ENCODE assay signal across 18 cellular contexts in genomic region chr1:228210076-228210651, GRCh38. TPM values are rescaled to one million over a fixed set of nuclear protein-coding genes. Genes with fewer than 3 reads are reported as not detected.
DNase-seq lines count a peak whose midpoint lies in the region; ATAC-seq and TF ChIP-seq lines count a peak whose summit lies in the region.
"Had no signal": no experiment of that assay in that cellular context is flagged by ENCODE, and none has a peak within 500 bp of the region (broad histone marks: within the 10 kb centered on the region; RNA-seq: fewer than 3 reads in every experiment).

No MANE protein-coding gene starts in this region.

- peak; percentile 41 for DNase-seq in activated CD8-positive, alpha-beta memory T cell treated with anti-CD3 and anti-CD28 coated beads for 24 hours
- no peak for DNase-seq in activated CD8-positive, alpha-beta memory T cell treated with anti-CD3 and anti-CD28 coated beads, Interleukin-2, amount 10 ng/mL, durations not matched to agents 7 days and 5 days
- DNase-seq in amniotic stem cell (lab: John Stamatoyannopoulos, UW) (peak; percentile 19), right cardiac atrium (peak in 2 of 3 donors; percentile 62 to 68), type B pancreatic cell (ENCODE audit: extremely low spot score, unreplicated experiment) (peak; percentile 67), left lung (no peak), Caco-2 (no peak), BE2C (no peak)
- DNase-seq: activated CD4-positive, alpha-beta T cell treated with anti-CD3 and anti-CD28 coated beads for 36 hours; activated T-cell treated with anti-CD3 and anti-CD28 coated beads, Interleukin-2, amount 50 U/mL, for 4 hours; COR-L47; GOT3; lower lobe of right lung; NCI-H1436 treated with DMSO at 0.1 percent for 48 hours; NCI-H510A treated with DMSO at 0.1 percent for 48 hours; sigmoid colon; stimulated activated naive CD8-positive, alpha-beta T cell treated with anti-CD3 and anti-CD28 coated beads, Interleukin-15, Interleukin-2, amounts not matched to agents 100 U/mL and 50 U/mL, for 24 hours had no signal

- POLR2A ChIA-PET in Caco-2 (lab: Charles Lee): no interaction called here

- peaks cover 2% of the 10 kb centered on the region for H3K4me1 Mint-ChIP-seq in activated CD8-positive, alpha-beta memory T cell treated with anti-CD3 and anti-CD28 coated beads, Interleukin-2, amount 10 ng/mL, durations not matched to agents 7 days and 5 days
- peaks cover 10% of the 10 kb centered on the region for H3K4me1 Mint-ChIP-seq in type B pancreatic cell (ENCODE audit: unreplicated experiment)
- no peaks in the 10 kb centered on the region for H3K4me1 Mint-ChIP-seq in Caco-2 (ENCODE audit: low read depth, unreplicated experiment)
- H3K4me1 Mint-ChIP-seq: activated CD4-positive, alpha-beta T cell treated with anti-CD3 and anti-CD28 coated beads for 36 hours had no signal

- intact Hi-C loops in right cardiac atrium (cut with DNase I): no loop called here
- intact Hi-C loops in left lung (cut with DNase I): no loop called here
- intact Hi-C loops in Caco-2 (cut with micrococcal nuclease; ENCODE audit: unreplicated experiment): no loop called here

- H3K36me3 ChIP-seq in left lung (no peaks in the 10 kb centered on the region), Caco-2 (ENCODE audit: control insufficient read depth, insufficient read depth, low read length) (no peaks in the 10 kb centered on the region), BE2C (no peaks in the 10 kb centered on the region)
- H3K36me3 ChIP-seq: lower lobe of right lung, Peyer's patch, sigmoid colon had no signal

- H3K4me3 Mint-ChIP-seq in activated CD8-positive, alpha-beta memory T cell treated with anti-CD3 and anti-CD28 coated beads, Interleukin-2, amount 10 ng/mL, durations not matched to agents 7 days and 5 days: no peak overlapping the region
- no peak overlapping the region for H3K4me3 Mint-ChIP-seq in type B pancreatic cell
- H3K4me3 Mint-ChIP-seq in Caco-2 (ENCODE audit: unreplicated experiment): no peak overlapping the region
- H3K4me3 Mint-ChIP-seq: activated CD4-positive, alpha-beta T cell treated with anti-CD3 and anti-CD28 coated beads for 36 hours; activated T-cell treated with anti-CD3 and anti-CD28 coated beads, Interleukin-2, amount 50 U/mL, for 4 hours had no signal

- no peaks in the 10 kb centered on the region for H3K27me3 ChIP-seq in right cardiac atrium (ENCODE audit: control insufficient read depth, insufficient read depth)
- H3K27me3 ChIP-seq in left lung: peaks cover 0 to 53% of the 10 kb centered on the region in 2 donors
- no peaks in the 10 kb centered on the region for H3K27me3 ChIP-seq in Caco-2 (replicated peaks; ENCODE audit: control insufficient read depth, insufficient read depth, low read length)
- H3K27me3 ChIP-seq in BE2C: no peaks in the 10 kb centered on the region
- H3K27me3 ChIP-seq: Peyer's patch had no signal

- peak overlapping the region; percentile 55 for H3K27ac ChIP-seq in right cardiac atrium (ENCODE audit: low read length)
- no peak overlapping the region for H3K27ac ChIP-seq in left lung
- H3K27ac ChIP-seq: lower lobe of right lung, Peyer's patch, sigmoid colon had no signal

- BruUV-seq in Caco-2 (replicated peaks; lab: Mats Ljungman, UMichigan): no TSS peak

- H3K27me3 Mint-ChIP-seq in activated CD8-positive, alpha-beta memory T cell treated with anti-CD3 and anti-CD28 coated beads, Interleukin-2, amount 10 ng/mL, durations not matched to agents 7 days and 5 days: no peaks in the 10 kb centered on the region
- peaks cover 3% of the 10 kb centered on the region for H3K27me3 Mint-ChIP-seq in type B pancreatic cell
- no peaks in the 10 kb centered on the region for H3K27me3 Mint-ChIP-seq in Caco-2 (ENCODE audit: insufficient read depth, unreplicated experiment)

- no peaks in the 10 kb centered on the region for H3K36me3 Mint-ChIP-seq in activated CD8-positive, alpha-beta memory T cell treated with anti-CD3 and anti-CD28 coated beads, Interleukin-2, amount 10 ng/mL, durations not matched to agents 7 days and 5 days
- no peaks in the 10 kb centered on the region for H3K36me3 Mint-ChIP-seq in type B pancreatic cell
- H3K36me3 Mint-ChIP-seq in Caco-2 (ENCODE audit: insufficient read depth, unreplicated experiment): no peaks in the 10 kb centered on the region

- H3K9me3 ChIP-seq in right cardiac atrium (ENCODE audit: control insufficient read depth, low read length) (no peaks in the 10 kb centered on the region), left lung (no peaks in the 10 kb centered on the region), Caco-2 (no peaks in the 10 kb centered on the region), BE2C (no peaks in the 10 kb centered on the region)
- H3K9me3 ChIP-seq: lower lobe of right lung, Peyer's patch, sigmoid colon had no signal

- no peaks in the 10 kb centered on the region for H3K9me3 Mint-ChIP-seq in activated CD8-positive, alpha-beta memory T cell treated with anti-CD3 and anti-CD28 coated beads, Interleukin-2, amount 10 ng/mL, durations not matched to agents 7 days and 5 days (ENCODE audit: low read depth)
- H3K9me3 Mint-ChIP-seq in type B pancreatic cell (no peaks in the 10 kb centered on the region), Caco-2 (ENCODE audit: unreplicated experiment) (no peaks in the 10 kb centered on the region)
- H3K9me3 Mint-ChIP-seq: activated T-cell treated with anti-CD3 and anti-CD28 coated beads, Interleukin-2, amount 50 U/mL, for 4 hours had no signal

- 65% methylated on average over 11 of the region's 11 CpGs for WGBS in right cardiac atrium

- H3K27ac Mint-ChIP-seq in activated CD8-positive, alpha-beta memory T cell treated with anti-CD3 and anti-CD28 coated beads, Interleukin-2, amount 10 ng/mL, durations not matched to agents 7 days and 5 days: no peak overlapping the region
- H3K27ac Mint-ChIP-seq in type B pancreatic cell (no peak overlapping the region), Caco-2 (ENCODE audit: unreplicated experiment) (no peak overlapping the region)
- H3K27ac Mint-ChIP-seq: activated CD4-positive, alpha-beta T cell treated with anti-CD3 and anti-CD28 coated beads for 36 hours had no signal

- H3K4me3 ChIP-seq in right cardiac atrium (ENCODE audit: low read length): no peak overlapping the region
- H3K4me3 ChIP-seq in left lung: no peak overlapping the region
- no peak overlapping the region for H3K4me3 ChIP-seq in Caco-2 (ENCODE audit: low read depth, low read length)
- H3K4me3 ChIP-seq in BE2C (ENCODE audit: low read depth, low read length): no peak overlapping the region
- H3K4me3 ChIP-seq: lower lobe of right lung, Peyer's patch, sigmoid colon had no signal

- TF ChIP-seq CTCF in type B pancreatic cell (conservative IDR thresholded peaks at IDR 0.05): no peak
- no peak for TF ChIP-seq CTCF in left lung (IDR thresholded peaks at IDR 0.05)
- no peak for TF ChIP-seq CTCF in Caco-2 (IDR thresholded peaks at IDR 0.05; ENCODE audit: insufficient read depth in 1 of 2, low read depth in 1 of 2, low read length in 1 of 2, severe bottlenecking in 1 of 2, unreplicated experiment in 1 of 2)
- no peak for TF ChIP-seq CTCF in BE2C (IDR thresholded peaks at IDR 0.05; ENCODE audit: low read depth, low read length)

- H3K4me1 ChIP-seq in right cardiac atrium (ENCODE audit: control insufficient read depth, insufficient read depth, low read length): no peaks in the 10 kb centered on the region
- peaks cover 0 to 16% of the 10 kb centered on the region in 2 donors for H3K4me1 ChIP-seq in left lung
- no peaks in the 10 kb centered on the region for H3K4me1 ChIP-seq in Caco-2
- H3K4me1 ChIP-seq in BE2C: no peaks in the 10 kb centered on the region

- ATAC-seq in activated CD8-positive, alpha-beta memory T cell treated with anti-CD3 and anti-CD28 coated beads, Interleukin-2, amount 10 ng/mL, durations not matched to agents 7 days and 5 days: no peak
- ATAC-seq in right cardiac atrium (peak in 1 of 2 donors; percentile 1), left lung (no peak)
- ATAC-seq: activated CD4-positive, alpha-beta T cell treated with anti-CD3 and anti-CD28 coated beads for 36 hours; activated T-cell treated with anti-CD3 and anti-CD28 coated beads, Interleukin-2, amount 50 U/mL, for 4 hours; lower lobe of right lung; stimulated activated naive CD8-positive, alpha-beta T cell treated with anti-CD3 and anti-CD28 coated beads, Interleukin-15, Interleukin-2, amounts not matched to agents 100 U/mL and 50 U/mL, for 24 hours had no signal

- CTCF ChIA-PET in activated CD8-positive, alpha-beta memory T cell treated with anti-CD3 and anti-CD28 coated beads, Interleukin-2, amount 10 ng/mL, durations not matched to agents 7 days and 5 days (lab: Charles Lee): interaction anchor here (1.1 to 1.5 kb wide), 3 partner anchors 40 to 245 kb away, joined by 3 to 4 read pairs (median 4); no protein-coding TSS in a partner anchor
- CTCF ChIA-PET in Caco-2 (lab: Charles Lee): interaction anchor here (0.9 kb wide), 1 partner anchor 11 kb away, joined by 4 read pairs; no protein-coding TSS in a partner anchor

RNA-seq across cellular contexts. Expression of gene OBSCN, which starts 2.3 kb away (rescaled TPM):
- total RNA-seq in activated CD8-positive, alpha-beta memory T cell treated with anti-CD3 and anti-CD28 coated beads, Interleukin-2, amount 10 ng/mL, durations not matched to agents 7 days and 5 days: 10 to 100 TPM in 1 of 2 experiments, 1 to 10 TPM in 1; 5.7 to 10.4 TPM
- total RNA-seq in right cardiac atrium (100 to 1,000 TPM; 144 to 196 (median 183) TPM), type B pancreatic cell (ENCODE audit: low replicate concordance) (17.2 and 48.9 TPM in 2 replicates), left lung (10 to 100 TPM; 20.3 to 21.2 TPM), Caco-2 (2022) (5.6 and 6.4 TPM in 2 replicates)
- polyA plus RNA-seq in right cardiac atrium: 234 TPM
- polyA plus RNA-seq in BE2C (2012; ENCODE audit: insufficient read depth, insufficient read length, low read depth): 8.8 TPM

RNA-seq across cellular contexts. Expression of gene IBA57, which starts 44.6 kb away (rescaled TPM):
- total RNA-seq in activated CD8-positive, alpha-beta memory T cell treated with anti-CD3 and anti-CD28 coated beads, Interleukin-2, amount 10 ng/mL, durations not matched to agents 7 days and 5 days: 1 to 10 TPM; 6.8 to 8.5 TPM
- 10 to 100 TPM in 2 of 4 donors, 1 to 10 TPM in 2; 8.3 to 12.0 (median 10.3) TPM for total RNA-seq in right cardiac atrium
- polyA plus RNA-seq in right cardiac atrium: 4.5 TPM
- total RNA-seq in type B pancreatic cell (ENCODE audit: low replicate concordance): 9.5 and 10.5 TPM in 2 replicates
- 10 to 100 TPM; 13.2 to 13.5 TPM for total RNA-seq in left lung
- total RNA-seq in Caco-2 (2022): 14.3 and 15.4 TPM in 2 replicates
- polyA plus RNA-seq in BE2C (2012; ENCODE audit: insufficient read depth, insufficient read length, low read depth): 18.2 TPM

Comparison
In these comparisons a context has a peak if more than half of its experiments do, and no peak if none do; other contexts are left out.
1. DNase-seq: peak in activated CD8-positive, alpha-beta memory T cell treated with anti-CD3 and anti-CD28 coated beads for 24 hours (single experiment), amniotic stem cell (single experiment), right cardiac atrium (2 of 3) and type B pancreatic cell (single experiment); none in activated CD8-positive, alpha-beta memory T cell treated with anti-CD3 and anti-CD28 coated beads, Interleukin-2, amount 10 ng/mL, durations not matched to agents 7 days and 5 days (single experiment), left lung (0 of 2), Caco-2 (0 of 2) and BE2C (single experiment).